19 cellular contexts compared by ENCODE assay signal in the genomic region with DNA sequence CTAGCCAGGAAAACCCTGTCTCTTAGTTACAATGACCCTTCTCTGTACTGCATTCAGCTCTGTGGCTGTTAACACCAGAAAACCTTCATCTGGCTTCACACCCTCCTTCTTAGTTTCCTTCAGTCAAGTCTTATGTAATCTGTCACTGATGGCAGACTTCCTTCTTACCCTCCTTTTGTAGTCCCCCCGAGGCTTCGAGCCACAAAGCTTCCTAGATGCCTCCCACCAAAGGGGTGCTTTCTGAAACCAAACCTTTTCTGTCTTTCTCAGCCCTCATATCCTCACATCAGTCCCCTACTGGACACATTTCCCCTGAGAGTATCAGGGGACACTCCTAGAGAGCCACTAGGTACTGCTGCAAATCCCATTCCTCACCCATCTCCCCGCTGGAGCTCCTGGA. TPM values are rescaled to one million over a fixed set of nuclear protein-coding genes. Genes with fewer than 3 reads are reported as not detected.
DNase-seq lines count a peak whose midpoint lies in the region; ATAC-seq, FAIRE-seq and TF ChIP-seq lines count a peak whose summit lies in the region.
"Had no signal": no experiment of that assay in that cellular context is flagged by ENCODE, and none has a peak within 500 bp of the region (broad histone marks: within the 10 kb centered on the region; RNA-seq: fewer than 3 reads in every experiment).

No MANE protein-coding gene starts in this region.

- TF ChIP-seq CTCF in HepG2 (CRISPR knock-in tag; IDR thresholded peaks at IDR 0.05) (no peak), right lobe of liver (IDR thresholded peaks at IDR 0.05) (no peak), upper lobe of left lung (IDR thresholded peaks at IDR 0.05) (no peak)

- no peak overlapping the region for H3K27ac ChIP-seq in HepG2 (ENCODE audit: extremely low read length, insufficient read depth, low read length)
- H3K27ac ChIP-seq in right lobe of liver = no peak overlapping the region
- no peak overlapping the region for H3K27ac ChIP-seq in iPS-20b (ENCODE audit: low read length)
- H3K27ac ChIP-seq in substantia nigra (ENCODE audit: low read depth, low read length, poor library complexity, severe bottlenecking) = no peak overlapping the region
- no peak overlapping the region for H3K27ac ChIP-seq in upper lobe of left lung
- H3K27ac ChIP-seq: C4-2B had no signal

- H3K4me2 ChIP-seq in HepG2 (ENCODE audit: low read depth, low read length) = no peak overlapping the region

- no peak overlapping the region for H3K4me3 ChIP-seq in HepG2 (replicated peaks in 1 of 3; ENCODE audit: insufficient read depth in 1 of 3, low read depth in 2 of 3, low read length in 3 of 3)
- no peak overlapping the region for H3K4me3 ChIP-seq in right lobe of liver
- no peak overlapping the region for H3K4me3 ChIP-seq in iPS-20b (ENCODE audit: low read length)
- H3K4me3 ChIP-seq in upper lobe of left lung = no peak overlapping the region
- H3K4me3 ChIP-seq: HAP-1 had no signal

- H3K27me3 ChIP-seq in HepG2 (ENCODE audit: control insufficient read depth in 1 of 2, insufficient read depth in 2 of 2, low read length in 2 of 2) = no peaks in the 10 kb centered on the region
- H3K27me3 ChIP-seq in right lobe of liver = no peaks in the 10 kb centered on the region
- H3K27me3 ChIP-seq in iPS-20b (ENCODE audit: insufficient read depth, low read length) = no peaks in the 10 kb centered on the region
- H3K27me3 ChIP-seq in upper lobe of left lung = no peaks in the 10 kb centered on the region

- TF ChIP-seq RAD21 in HepG2 (CRISPR knock-in tag; IDR thresholded peaks at IDR 0.05) = no peak

- no TSS peak for BruUV-seq in HepG2 (replicated peaks; lab: Mats Ljungman, UMichigan)

- H3K4me1 ChIP-seq in HepG2 (ENCODE audit: insufficient read depth, low read length) = no peaks in the 10 kb centered on the region
- no peaks in the 10 kb centered on the region for H3K4me1 ChIP-seq in right lobe of liver
- H3K4me1 ChIP-seq in iPS-20b (ENCODE audit: insufficient read depth, low read length) = peaks cover 53% of the 10 kb centered on the region
- H3K4me1 ChIP-seq in upper lobe of left lung = no peaks in the 10 kb centered on the region
- H3K4me1 ChIP-seq: HAP-1 had no signal

- no peaks in the 10 kb centered on the region for H3K79me2 ChIP-seq in HepG2 (ENCODE audit: insufficient read depth, low read length)

- no peak overlapping the region for H2AFZ ChIP-seq in HepG2 (ENCODE audit: low read length)

- FAIRE-seq in HepG2 (lab: Jason Lieb, UNC) (no peak), GM19239 (lab: Jason Lieb, UNC) (no peak)

- TF ChIP-seq POLR2A in HepG2 (IDR thresholded peaks at IDR 0.05; ENCODE audit: insufficient read depth in 1 of 2, low read depth in 2 of 2, low read length in 2 of 2) (no peak), right lobe of liver (IDR thresholded peaks at IDR 0.05) (no peak), upper lobe of left lung (IDR thresholded peaks at IDR 0.05) (no peak)

- H4K20me1 ChIP-seq in HepG2 (ENCODE audit: insufficient read depth, low read length) = 0 out of 2 replicates have a peak, but pooled peaks cover 6% of the 10 kb centered on the region

- no peak for ATAC-seq in HepG2
- no peak for ATAC-seq in right lobe of liver
- ATAC-seq in upper lobe of left lung (ENCODE audit: low FRiP score in 2 of 2) = no peak

- WGBS in HepG2 (ENCODE audit: low lambda C conversion rate) = over 99% methylated on average over 3 of the region's 3 CpGs
- 76% methylated on average over 3 of the region's 3 CpGs for WGBS in right lobe of liver (ENCODE audit: insufficient coverage, low coverage, low lambda C conversion rate, missing lambda C conversion rate)
- 72 to 74% methylated on average over 3 of the region's 3 CpGs for WGBS in upper lobe of left lung, 2 donors

- no peak overlapping the region for H3K9ac ChIP-seq in HepG2 (ENCODE audit: insufficient read depth, low read depth, low read length)
- peak overlapping the region; percentile 49; the same call in 1 of the 2 replicates for H3K9ac ChIP-seq in iPS-20b (ENCODE audit: low read depth, low read length)

- DNase-seq in HepG2 (ENCODE audit: low spot score) (no peak), right lobe of liver (no peak), cerebellar cortex (ENCODE audit: low spot score) (peak; percentile 56), substantia nigra (lab: John Stamatoyannopoulos, UW) (no peak), NCI-H2171 (lab: John Stamatoyannopoulos, UW) (no peak), upper lobe of left lung (no peak), GM19239 (ENCODE audit: insufficient read length, low spot score) (no peak)
- DNase-seq: NCI-H1105 treated with DMSO at 0.1 percent for 48 hours; NCI-H187 treated with DMSO at 0.1 percent for 48 hours; NCI-H446; NK-92 treated with Interleukin-12 subunit alpha and Interleukin-12 subunit beta, amount 100 ng/mL, for 24 hours; SIG-M5 had no signal

- intact Hi-C loops in HepG2 (cut with micrococcal nuclease; ENCODE audit: unreplicated experiment) (no loop called here), right lobe of liver (cut with DNase I) (loop anchor here in 1 of 2 donors (10.0 kb wide), 1 partner anchor 49 kb away; no protein-coding TSS in a partner anchor)

- H3K36me3 ChIP-seq in HepG2 (replicated peaks in 1 of 2; ENCODE audit: control insufficient read depth in 1 of 2, insufficient read depth in 2 of 2, low read length in 2 of 2) = peaks cover 31 to 59% of the 10 kb centered on the region in 2 experiments
- no peaks in the 10 kb centered on the region for H3K36me3 ChIP-seq in right lobe of liver
- H3K36me3 ChIP-seq in iPS-20b (ENCODE audit: insufficient read depth, low read depth, low read length) = no peaks in the 10 kb centered on the region; the same call in 1 of the 2 replicates
- H3K36me3 ChIP-seq in upper lobe of left lung = peaks cover 0 to 63% (median 15%) of the 10 kb centered on the region in 4 donors

- CTCF ChIA-PET in HepG2 (lab: Yijun Ruan, JAX; ENCODE audit: low intra/inter-chr PET ratio, low total read pairs) = interaction anchor here (9.7 kb wide), 1 partner anchor 74 kb away, joined by 275 read pairs; the partner anchor contains the start of gene THTPA

- POLR2A ChIA-PET in HepG2 (lab: Yijun Ruan, JAX) = no interaction called here

- H3K9me3 ChIP-seq in HepG2 (ENCODE audit: low read length) = no peaks in the 10 kb centered on the region
- H3K9me3 ChIP-seq in right lobe of liver = no peaks in the 10 kb centered on the region
- H3K9me3 ChIP-seq in iPS-20b (ENCODE audit: insufficient read depth, low read depth, low read length) = no peaks in the 10 kb centered on the region
- H3K9me3 ChIP-seq in upper lobe of left lung = no peaks in the 10 kb centered on the region
- H3K9me3 ChIP-seq: HAP-1 had no signal

- in situ Hi-C loops in HepG2 (cut with HindIII; ENCODE audit: extremely low pct_ligation_motif_present, low pct_unique_long_range_greater_than_20kb) = no loop called here

- TF ChIP-seq EP300 in HepG2 (IDR thresholded peaks at IDR 0.05; ENCODE audit: low read depth in 2 of 2, low read length in 2 of 2) (no peak), HepG2 (CRISPR knock-in tag; IDR thresholded peaks at IDR 0.05; ENCODE audit: borderline replicate concordance) (no peak), upper lobe of left lung (IDR thresholded peaks at IDR 0.05) (no peak)

RNA-seq across cellular contexts. Expression of gene NGDN, which starts 16.6 kb away (rescaled TPM):
- total RNA-seq in HepG2 (2016; rRNA removed; fragmentation: Illumina TruSeq; extraction: Trizol) (216 and 241 TPM in 2 replicates), right lobe of liver (10 to 100 TPM; 12.0 to 16.5 (median 14.3) TPM), upper lobe of left lung (10 to 100 TPM; 25.4 to 42.6 (median 35.5) TPM)
- 81.7 and 93.0 TPM in 2 replicates for total RNA-seq in HepG2 (2016; cell fraction: cytosol; rRNA removed; fragmentation: Illumina TruSeq; extraction: Trizol; ENCODE audit: low read depth)
- total RNA-seq in HepG2 (2016; cell fraction: insoluble cytoplasmic fraction; rRNA removed; fragmentation: Illumina TruSeq; extraction: Trizol) = 225 and 237 TPM in 2 replicates
- 66.4 and 83.1 TPM in 2 replicates for total RNA-seq in HepG2 (2016; cell fraction: membrane; rRNA removed; fragmentation: Illumina TruSeq; extraction: Trizol)
- total RNA-seq in HepG2 (2016; cell fraction: nucleus; rRNA removed; fragmentation: Illumina TruSeq; extraction: Trizol) = 177 and 204 TPM in 2 replicates
- polyA plus RNA-seq in HepG2 (2011; rRNA removed) = 131 and 154 TPM in 2 replicates
- 82.4 and 111 TPM in 2 replicates for polyA plus RNA-seq in HepG2 (2011; cell fraction: cytosol; rRNA removed)
- polyA plus RNA-seq in HepG2 (2011; cell fraction: nucleus; rRNA removed) = 104 and 123 TPM in 2 replicates
- polyA plus RNA-seq in HepG2 (2012) = 117 and 133 TPM in 2 replicates
- polyA plus RNA-seq in HepG2 (2016; cell fraction: cytosol; fragmentation: Illumina TruSeq; extraction: Trizol; ENCODE audit: low read depth) = 21.2 and 22.9 TPM in 2 replicates
- polyA plus RNA-seq in HepG2 (2016; cell fraction: insoluble cytoplasmic fraction; fragmentation: Illumina TruSeq; extraction: Trizol; ENCODE audit: low read depth) = 196 and 227 TPM in 2 replicates
- 27.9 and 28.0 TPM in 2 replicates for polyA plus RNA-seq in HepG2 (2016; cell fraction: membrane; fragmentation: Illumina TruSeq; extraction: Trizol; ENCODE audit: low read depth)
- polyA plus RNA-seq in HepG2 (2016; cell fraction: nucleus; fragmentation: Illumina TruSeq; extraction: Trizol; ENCODE audit: insufficient read depth, low read depth) = 212 and 217 TPM in 2 replicates
- polyA minus RNA-seq in HepG2 (2011; rRNA and poly(A)+ RNA removed; ENCODE audit: low replicate concordance) = 23.6 and 38.1 TPM in 2 replicates
- 48.0 and 49.4 TPM in 2 replicates for polyA minus RNA-seq in HepG2 (2011; cell fraction: cytosol; rRNA and poly(A)+ RNA removed)
- 243 and 292 TPM in 2 replicates for polyA minus RNA-seq in HepG2 (2011; cell fraction: nucleus; rRNA and poly(A)+ RNA removed)

RNA-seq across cellular contexts. Expression of gene MYH7, which starts 50.7 kb away (rescaled TPM):
- total RNA-seq in HepG2 (2016; rRNA removed; fragmentation: Illumina TruSeq; extraction: Trizol) (0.04 TPM in 1 of 2 replicates, not detected in the other), right lobe of liver (1 to 10 TPM in 1 of 6 experiments, under 1 TPM in 5; 0.30 to 5.6 (median 0.60) TPM), upper lobe of left lung (not detected)
- total RNA-seq in HepG2 (2016; cell fraction: cytosol; rRNA removed; fragmentation: Illumina TruSeq; extraction: Trizol; ENCODE audit: low read depth) = not detected in 2 replicates
- total RNA-seq in HepG2 (2016; cell fraction: insoluble cytoplasmic fraction; rRNA removed; fragmentation: Illumina TruSeq; extraction: Trizol) = not detected in 2 replicates
- not detected in 2 replicates for total RNA-seq in HepG2 (2016; cell fraction: membrane; rRNA removed; fragmentation: Illumina TruSeq; extraction: Trizol)
- total RNA-seq in HepG2 (2016; cell fraction: nucleus; rRNA removed; fragmentation: Illumina TruSeq; extraction: Trizol) = 0.06 TPM in 1 of 2 replicates, not detected in the other
- polyA plus RNA-seq in HepG2 (2011; rRNA removed) = 0.01 and 0.04 TPM in 2 replicates
- 0.01 TPM in 2 replicates for polyA plus RNA-seq in HepG2 (2011; cell fraction: cytosol; rRNA removed)
- 0.02 and 0.08 TPM in 2 replicates for polyA plus RNA-seq in HepG2 (2011; cell fraction: nucleus; rRNA removed)
- polyA plus RNA-seq in HepG2 (2012) = 0.05 and 0.07 TPM in 2 replicates
- not detected in 2 replicates for polyA plus RNA-seq in HepG2 (2016; cell fraction: cytosol; fragmentation: Illumina TruSeq; extraction: Trizol; ENCODE audit: low read depth)
- polyA plus RNA-seq in HepG2 (2016; cell fraction: insoluble cytoplasmic fraction; fragmentation: Illumina TruSeq; extraction: Trizol; ENCODE audit: low read depth) = 0.04 and 0.05 TPM in 2 replicates
- not detected in 2 replicates for polyA plus RNA-seq in HepG2 (2016; cell fraction: membrane; fragmentation: Illumina TruSeq; extraction: Trizol; ENCODE audit: low read depth)
- polyA plus RNA-seq in HepG2 (2016; cell fraction: nucleus; fragmentation: Illumina TruSeq; extraction: Trizol; ENCODE audit: insufficient read depth, low read depth) = not detected in 2 replicates
- 0.28 TPM in 1 of 2 replicates, not detected in the other for polyA minus RNA-seq in HepG2 (2011; rRNA and poly(A)+ RNA removed; ENCODE audit: low replicate concordance)
- polyA minus RNA-seq in HepG2 (2011; cell fraction: cytosol; rRNA and poly(A)+ RNA removed) = 0.10 TPM in 1 of 2 replicates, not detected in the other
- not detected in 2 replicates for polyA minus RNA-seq in HepG2 (2011; cell fraction: nucleus; rRNA and poly(A)+ RNA removed)
- total RNA-seq: A172, OCI-LY7, RPMI7951 had no signal
- polyA plus RNA-seq: IgD-negative memory B cell had no signal
